ENCODE assay signal across 15 cellular contexts in the genomic region with DNA sequence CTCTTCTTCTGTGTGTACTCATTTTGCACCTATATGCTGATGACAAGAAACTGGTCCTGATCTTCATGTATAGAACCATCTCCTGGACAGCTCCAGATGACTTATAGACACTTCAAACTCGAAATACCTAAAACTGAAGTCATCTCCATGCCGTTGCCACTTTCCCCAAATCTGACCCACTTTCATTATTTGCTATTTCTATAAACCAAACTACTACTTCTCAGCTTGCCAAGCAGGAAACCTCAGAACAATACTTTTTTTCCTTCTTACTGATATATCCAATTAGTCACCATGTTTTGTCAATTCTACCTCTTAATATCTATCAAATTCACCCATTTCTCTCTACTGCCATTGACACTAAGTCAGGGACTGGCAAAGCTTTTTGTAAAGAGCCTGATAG. TPM values are rescaled to one million over a fixed set of nuclear protein-coding genes. Genes with fewer than 3 reads are reported as not detected.
DNase-seq lines count a peak whose midpoint lies in the region; ATAC-seq, FAIRE-seq and TF ChIP-seq lines count a peak whose summit lies in the region.
"Had no signal": no experiment of that assay in that cellular context is flagged by ENCODE, and none has a peak within 500 bp of the region (broad histone marks: within the 10 kb centered on the region; RNA-seq: fewer than 3 reads in every experiment).

No MANE protein-coding gene starts in this region.

- 83 to 95% (median 87%) methylated on average over 2 of the region's 2 CpGs for WGBS in adrenal gland, 4 donors

- DNase-seq in CD4-positive, alpha-beta memory T cell: no peak
- DNase-seq in GM12891 (ENCODE audit: insufficient read length, low spot score): no peak
- no peak for DNase-seq in activated CD8-positive, alpha-beta T cell treated with anti-CD3 and anti-CD28 coated beads, Interleukin-2, amount 10 ng/mL, durations not matched to agents 7 days and 5 days
- DNase-seq in fibroblast of the aortic adventitia (ENCODE audit: low read depth): peak; percentile 61
- DNase-seq in adrenal gland: no peak
- no peak for DNase-seq in KBM-7
- DNase-seq in CD1c-positive myeloid dendritic cell (ENCODE audit: extremely low spot score): no peak
- DNase-seq: NCI-H1417 treated with DMSO at 0.1 percent for 48 hours; NCI-H510A; pancreas; stimulated activated naive B cell treated with anti-CD40 and anti-IgM and Interleukin-4, amounts not matched to agents 10 μg/mL and 1 μg/mL and 100 μg/mL, for 72 hours had no signal

- no peaks in the 10 kb centered on the region for H3K27me3 Mint-ChIP-seq in CD4-positive, alpha-beta memory T cell
- H3K27me3 Mint-ChIP-seq in activated CD8-positive, alpha-beta T cell treated with anti-CD3 and anti-CD28 coated beads, Interleukin-2, amount 10 ng/mL, durations not matched to agents 7 days and 5 days (ENCODE audit: low read depth): no peaks in the 10 kb centered on the region
- H3K27me3 Mint-ChIP-seq: stimulated activated naive B cell treated with anti-CD40 and anti-IgM and Interleukin-4, amounts not matched to agents 10 μg/mL and 1 μg/mL and 100 μg/mL, for 72 hours had no signal

- peak; percentile 39 for ATAC-seq in activated CD8-positive, alpha-beta T cell treated with anti-CD3 and anti-CD28 coated beads, Interleukin-2, amount 10 ng/mL, durations not matched to agents 7 days and 5 days
- ATAC-seq: stimulated activated naive B cell treated with anti-CD40 and anti-IgM and Interleukin-4, amounts not matched to agents 10 μg/mL and 1 μg/mL and 100 μg/mL, for 72 hours had no signal

- FAIRE-seq in GM12891 (lab: Jason Lieb, UNC): peak; percentile 5
- FAIRE-seq: pancreas had no signal

- POLR2A ChIA-PET in CD4-positive, alpha-beta memory T cell (lab: Charles Lee; ENCODE audit: partially characterized antibody): interaction anchor here (0.8 to 1.2 kb wide), 3 partner anchors 12 to 71 kb away, joined by 3 read pairs; a partner anchor contains a TSS
- POLR2A ChIA-PET in activated CD8-positive, alpha-beta T cell treated with anti-CD3 and anti-CD28 coated beads, Interleukin-2, amount 10 ng/mL, durations not matched to agents 7 days and 5 days (lab: Charles Lee): no interaction called here

- H3K4me1 ChIP-seq in CD4-positive, alpha-beta memory T cell (ENCODE audit: insufficient read depth, low read length): peaks cover 24% of the 10 kb centered on the region
- no peaks in the 10 kb centered on the region for H3K4me1 ChIP-seq in adrenal gland (replicated peaks in 1 of 2)
- H3K4me1 ChIP-seq: BLaER1, pancreas, SJSA1 had no signal

- no peaks in the 10 kb centered on the region for H3K36me3 ChIP-seq in CD4-positive, alpha-beta memory T cell (ENCODE audit: insufficient read depth, low read length)
- H3K36me3 ChIP-seq in adrenal gland (replicated peaks in 1 of 2): no peaks in the 10 kb centered on the region
- H3K36me3 ChIP-seq: pancreas had no signal

- TF ChIP-seq CTCF in fibroblast of the aortic adventitia (IDR thresholded peaks at IDR 0.05; ENCODE audit: insufficient read depth, low read length): no peak
- no peak for TF ChIP-seq CTCF in adrenal gland (IDR thresholded peaks at IDR 0.05)

- no peaks in the 10 kb centered on the region for H3K27me3 ChIP-seq in CD4-positive, alpha-beta memory T cell (ENCODE audit: insufficient read depth, low read length)
- no peaks in the 10 kb centered on the region for H3K27me3 ChIP-seq in adrenal gland
- H3K27me3 ChIP-seq: BLaER1, pancreas, SJSA1 had no signal

- in situ Hi-C loops in KBM-7 (cut with MboI; ENCODE audit: low pct_unique_long_range_greater_than_20kb, low sequenced_read_pairs): no loop called here

- peaks cover 19 to 21% of the 10 kb centered on the region in 2 donors for H3K36me3 Mint-ChIP-seq in CD4-positive, alpha-beta memory T cell
- H3K36me3 Mint-ChIP-seq in activated CD8-positive, alpha-beta T cell treated with anti-CD3 and anti-CD28 coated beads, Interleukin-2, amount 10 ng/mL, durations not matched to agents 7 days and 5 days (ENCODE audit: low read depth): peaks cover 40% of the 10 kb centered on the region

- H3K27ac ChIP-seq in CD4-positive, alpha-beta memory T cell (ENCODE audit: low read depth, low read length): no peak overlapping the region
- no peak overlapping the region for H3K27ac ChIP-seq in adrenal gland
- H3K27ac ChIP-seq: BLaER1, pancreas, SJSA1, skin epidermis had no signal

- peaks cover 0 to 20% (median 11%) of the 10 kb centered on the region in 8 donors for H3K9me3 Mint-ChIP-seq in CD4-positive, alpha-beta memory T cell
- peaks cover 7% of the 10 kb centered on the region for H3K9me3 Mint-ChIP-seq in activated CD8-positive, alpha-beta T cell treated with anti-CD3 and anti-CD28 coated beads, Interleukin-2, amount 10 ng/mL, durations not matched to agents 7 days and 5 days (ENCODE audit: insufficient read depth)

- CTCF ChIA-PET in CD4-positive, alpha-beta memory T cell (lab: Charles Lee; ENCODE audit: partially characterized antibody): interaction anchor here (1.0 to 1.2 kb wide), 2 partner anchors 19 to 57 kb away, joined by 3 to 4 read pairs; no protein-coding TSS in a partner anchor
- CTCF ChIA-PET in activated CD8-positive, alpha-beta T cell treated with anti-CD3 and anti-CD28 coated beads, Interleukin-2, amount 10 ng/mL, durations not matched to agents 7 days and 5 days (lab: Charles Lee): interaction anchor here (2.1 kb wide), 1 partner anchor 13 kb away, joined by 4 read pairs; no protein-coding TSS in a partner anchor

- no peak for TF ChIP-seq POLR2A in GM12891 (IDR thresholded peaks at IDR 0.05; ENCODE audit: low read depth, low read length)
- TF ChIP-seq POLR2A in adrenal gland (IDR thresholded peaks at IDR 0.05): no peak

- H3K4me3 Mint-ChIP-seq in CD4-positive, alpha-beta memory T cell: peak overlapping the region; percentile 0 to 84 (median 63)
- no peak overlapping the region for H3K4me3 Mint-ChIP-seq in activated CD8-positive, alpha-beta T cell treated with anti-CD3 and anti-CD28 coated beads, Interleukin-2, amount 10 ng/mL, durations not matched to agents 7 days and 5 days
- H3K4me3 Mint-ChIP-seq: HFFc6 had no signal

- peak overlapping the region in 6 of 7 donors; percentile 1 to 83 (median 58) for H3K27ac Mint-ChIP-seq in CD4-positive, alpha-beta memory T cell
- peak overlapping the region; percentile 23 for H3K27ac Mint-ChIP-seq in activated CD8-positive, alpha-beta T cell treated with anti-CD3 and anti-CD28 coated beads, Interleukin-2, amount 10 ng/mL, durations not matched to agents 7 days and 5 days
- H3K27ac Mint-ChIP-seq: HFFc6; stimulated activated naive B cell treated with anti-CD40 and anti-IgM and Interleukin-4, amounts not matched to agents 10 μg/mL and 1 μg/mL and 100 μg/mL, for 72 hours had no signal

- intact Hi-C loops in CD4-positive, alpha-beta memory T cell (cut with micrococcal nuclease): no loop called here
- intact Hi-C loops in adrenal gland (cut with DNase I): no loop called here

- H3K4me3 ChIP-seq in CD4-positive, alpha-beta memory T cell (ENCODE audit: low read length in 2 of 2): no peak overlapping the region
- H3K4me3 ChIP-seq in fibroblast of the aortic adventitia (ENCODE audit: low read depth, low read length) (no peak overlapping the region), adrenal gland (no peak overlapping the region)
- H3K4me3 ChIP-seq: BLaER1, pancreas, SJSA1, skin epidermis had no signal

- H3K9me3 ChIP-seq in CD4-positive, alpha-beta memory T cell (ENCODE audit: control insufficient read depth in 1 of 2, low read length in 2 of 2): peaks cover 0 to 4% of the 10 kb centered on the region in 2 donors
- H3K9me3 ChIP-seq in adrenal gland (replicated peaks in 1 of 3): peaks cover 0 to 11% (median 3%) of the 10 kb centered on the region in 3 donors
- H3K9me3 ChIP-seq: pancreas had no signal

- H3K4me1 Mint-ChIP-seq in CD4-positive, alpha-beta memory T cell: peaks cover 23 to 33% (median 24%) of the 10 kb centered on the region in 4 donors
- peaks cover 24% of the 10 kb centered on the region for H3K4me1 Mint-ChIP-seq in activated CD8-positive, alpha-beta T cell treated with anti-CD3 and anti-CD28 coated beads, Interleukin-2, amount 10 ng/mL, durations not matched to agents 7 days and 5 days (ENCODE audit: low read depth)

TF ChIP-seq in GM12891, 5 proteins besides CTCF, POLR2A, EP300 and RAD21:
- TF ChIP-seq POU2F2 (IDR thresholded peaks at IDR 0.05; ENCODE audit: low read depth, low read length) (no peak), POLR2AphosphoS5 (IDR thresholded peaks at IDR 0.05; ENCODE audit: low read depth, low read length) (no peak), TAF1 (IDR thresholded peaks at IDR 0.05; ENCODE audit: low read depth, low read length) (no peak), PAX5 (IDR thresholded peaks at IDR 0.05; ENCODE audit: insufficient read depth, low read length, severe bottlenecking) (no peak), SPI1 (IDR thresholded peaks at IDR 0.05; ENCODE audit: low read depth, low read length) (no peak)

RNA-seq across cellular contexts. Expression of a gene that starts 14.8 kb away (rescaled TPM):
- total RNA-seq in CD4-positive, alpha-beta memory T cell: 10 to 100 TPM; 12.2 to 12.4 TPM
- 10 to 100 TPM; 12.5 to 15.2 TPM for polyA plus RNA-seq in CD4-positive, alpha-beta memory T cell
- polyA plus RNA-seq in GM12891 (2012; ENCODE audit: low read depth, missing spikeins): 7.4 TPM
- total RNA-seq in activated CD8-positive, alpha-beta T cell treated with anti-CD3 and anti-CD28 coated beads, Interleukin-2, amount 10 ng/mL, durations not matched to agents 7 days and 5 days: 10 to 100 TPM; 18.2 to 19.9 TPM
- 8.3 and 34.4 TPM in 2 replicates for total RNA-seq in fibroblast of the aortic adventitia (ENCODE audit: low replicate concordance)
- 10 to 100 TPM; 21.5 to 54.3 (median 26.7) TPM for total RNA-seq in adrenal gland
- polyA plus RNA-seq in adrenal gland: 10 to 100 TPM in 1 of 3 donors, 1 to 10 TPM in 2; 6.3 to 27.8 (median 9.3) TPM
